8 cellular contexts compared by ENCODE assay signal in genomic region chr2:85852979-85853498, GRCh38. TPM values are rescaled to one million over a fixed set of nuclear protein-coding genes. Genes with fewer than 3 reads are reported as not detected.
DNase-seq lines count a peak whose midpoint lies in the region; ATAC-seq and TF ChIP-seq lines count a peak whose summit lies in the region.

No MANE protein-coding gene starts in this region.

- H3K27me3 ChIP-seq in left lung: no peaks in the 10 kb centered on the region

- H3K36me3 ChIP-seq in left lung: peaks cover 0 to 45% of the 10 kb centered on the region in 2 donors

- ATAC-seq in GM19467 (IDR thresholded peaks at IDR 0.05; ENCODE audit: unreplicated experiment): peak; percentile 62
- ATAC-seq in activated T-cell treated with anti-CD3 and anti-CD28 coated beads, Interleukin-2, amount 50 U/mL, for 72 hours (replicated peaks in 1 of 2): peak; percentile 83 to 88
- ATAC-seq in left lung: peak; percentile 57

- peaks cover 0 to 20% of the 10 kb centered on the region in 2 donors for H3K4me1 ChIP-seq in left lung

- peak overlapping the region; percentile 99 to 100 (median 99) for H3K27ac Mint-ChIP-seq in IgD-negative memory B cell
- peak overlapping the region; percentile 88 for H3K27ac Mint-ChIP-seq in activated T-cell treated with anti-CD3 and anti-CD28 coated beads, Interleukin-2, amount 50 U/mL, for 72 hours
- peak overlapping the region; percentile 99 for H3K27ac Mint-ChIP-seq in stimulated activated naive CD8-positive, alpha-beta T cell treated with anti-CD3 and anti-CD28 coated beads, Interleukin-15, Interleukin-2, amounts not matched to agents 100 ng/mL and 50 ng/mL, for 24 hours

- intact Hi-C loops in left lung (cut with DNase I): no loop called here

- no peaks in the 10 kb centered on the region for H3K27me3 Mint-ChIP-seq in IgD-negative memory B cell
- H3K27me3 Mint-ChIP-seq in activated T-cell treated with anti-CD3 and anti-CD28 coated beads, Interleukin-2, amount 50 U/mL, for 72 hours (ENCODE audit: low read depth): no peaks in the 10 kb centered on the region
- no peaks in the 10 kb centered on the region for H3K27me3 Mint-ChIP-seq in stimulated activated naive CD8-positive, alpha-beta T cell treated with anti-CD3 and anti-CD28 coated beads, Interleukin-15, Interleukin-2, amounts not matched to agents 100 ng/mL and 50 ng/mL, for 24 hours

- no peak for TF ChIP-seq CTCF in left lung (IDR thresholded peaks at IDR 0.05)

- DNase-seq in AG08395 (ENCODE audit: low spot score) (peak; percentile 40), left lung (peak in 1 of 2 donors; percentile 49), DMS 273 (lab: John Stamatoyannopoulos, UW; ENCODE audit: unreplicated experiment) (no peak), SHP77 treated with DMSO at 0.1 percent for 48 hours (lab: John Stamatoyannopoulos, UW) (no peak)
- peak; percentile 67 for DNase-seq in activated T-cell treated with anti-CD3 and anti-CD28 coated beads, Interleukin-2, amount 50 U/mL, for 72 hours

- no peaks in the 10 kb centered on the region for H3K9me3 ChIP-seq in left lung

- H3K4me3 Mint-ChIP-seq in IgD-negative memory B cell: peak overlapping the region; percentile 83 to 92 (median 88)
- H3K4me3 Mint-ChIP-seq in activated T-cell treated with anti-CD3 and anti-CD28 coated beads, Interleukin-2, amount 50 U/mL, for 72 hours: peak overlapping the region; percentile 79 to 82
- peak overlapping the region; percentile 82 for H3K4me3 Mint-ChIP-seq in stimulated activated naive CD8-positive, alpha-beta T cell treated with anti-CD3 and anti-CD28 coated beads, Interleukin-15, Interleukin-2, amounts not matched to agents 100 ng/mL and 50 ng/mL, for 24 hours

- peaks cover 3 to 11% (median 5%) of the 10 kb centered on the region in 3 donors for H3K9me3 Mint-ChIP-seq in IgD-negative memory B cell
- H3K9me3 Mint-ChIP-seq in activated T-cell treated with anti-CD3 and anti-CD28 coated beads, Interleukin-2, amount 50 U/mL, for 72 hours: peaks cover 3 to 7% of the 10 kb centered on the region in 2 donors
- H3K9me3 Mint-ChIP-seq in stimulated activated naive CD8-positive, alpha-beta T cell treated with anti-CD3 and anti-CD28 coated beads, Interleukin-15, Interleukin-2, amounts not matched to agents 100 ng/mL and 50 ng/mL, for 24 hours: peaks cover 12% of the 10 kb centered on the region

- H3K27ac ChIP-seq in left lung: peak overlapping the region; percentile 72 to 76

- H3K4me1 Mint-ChIP-seq in IgD-negative memory B cell: peaks cover 57 to 61% (median 58%) of the 10 kb centered on the region in 3 donors
- H3K4me1 Mint-ChIP-seq in activated T-cell treated with anti-CD3 and anti-CD28 coated beads, Interleukin-2, amount 50 U/mL, for 72 hours (ENCODE audit: low read depth): peaks cover 52% of the 10 kb centered on the region
- peaks cover 67% of the 10 kb centered on the region for H3K4me1 Mint-ChIP-seq in stimulated activated naive CD8-positive, alpha-beta T cell treated with anti-CD3 and anti-CD28 coated beads, Interleukin-15, Interleukin-2, amounts not matched to agents 100 ng/mL and 50 ng/mL, for 24 hours (ENCODE audit: low read depth)

- no peak overlapping the region for H3K4me3 ChIP-seq in left lung

- peaks cover 19% of the 10 kb centered on the region for H3K36me3 Mint-ChIP-seq in IgD-negative memory B cell
- H3K36me3 Mint-ChIP-seq in activated T-cell treated with anti-CD3 and anti-CD28 coated beads, Interleukin-2, amount 50 U/mL, for 72 hours (ENCODE audit: insufficient read depth in 2 of 2): peaks cover 4 to 6% of the 10 kb centered on the region in 2 donors
- peaks cover 28% of the 10 kb centered on the region for H3K36me3 Mint-ChIP-seq in stimulated activated naive CD8-positive, alpha-beta T cell treated with anti-CD3 and anti-CD28 coated beads, Interleukin-15, Interleukin-2, amounts not matched to agents 100 ng/mL and 50 ng/mL, for 24 hours (ENCODE audit: low read depth)

RNA-seq across cellular contexts. Expression of gene ST3GAL5, which starts 35.8 kb away (rescaled TPM):
- polyA plus RNA-seq in IgD-negative memory B cell: 38.2 TPM
- total RNA-seq in activated T-cell treated with anti-CD3 and anti-CD28 coated beads, Interleukin-2, amount 50 U/mL, for 72 hours: 10 to 100 TPM; 10.4 to 11.3 TPM
- total RNA-seq in left lung: 100 to 1,000 TPM in 1 of 2 donors, 10 to 100 TPM in 1; 58.4 to 102 TPM

Comparison
In these comparisons a context has a peak if more than half of its experiments do, and no peak if none do; other contexts are left out.
1. DNase-seq: peak in AG08395 (single experiment) and activated T-cell treated with anti-CD3 and anti-CD28 coated beads, Interleukin-2, amount 50 U/mL, for 72 hours (2 of 2); none in DMS 273 (single experiment) and SHP77 treated with DMSO at 0.1 percent for 48 hours (single experiment).
2. RNA of gene ST3GAL5, which starts 35.8 kb away (total RNA-seq): 58.4 to 102 TPM in left lung; 10.4 to 11.3 TPM in activated T-cell treated with anti-CD3 and anti-CD28 coated beads, Interleukin-2, amount 50 U/mL, for 72 hours; every median in the first group is over 4 times any median in the second.
3. Peak in every context shown above with its lines, with median percentiles within 50 percentile points of each other: ATAC-seq, H3K27ac Mint-ChIP-seq and H3K4me3 Mint-ChIP-seq.